19 cellular contexts compared by ENCODE assay signal in the genomic region with DNA sequence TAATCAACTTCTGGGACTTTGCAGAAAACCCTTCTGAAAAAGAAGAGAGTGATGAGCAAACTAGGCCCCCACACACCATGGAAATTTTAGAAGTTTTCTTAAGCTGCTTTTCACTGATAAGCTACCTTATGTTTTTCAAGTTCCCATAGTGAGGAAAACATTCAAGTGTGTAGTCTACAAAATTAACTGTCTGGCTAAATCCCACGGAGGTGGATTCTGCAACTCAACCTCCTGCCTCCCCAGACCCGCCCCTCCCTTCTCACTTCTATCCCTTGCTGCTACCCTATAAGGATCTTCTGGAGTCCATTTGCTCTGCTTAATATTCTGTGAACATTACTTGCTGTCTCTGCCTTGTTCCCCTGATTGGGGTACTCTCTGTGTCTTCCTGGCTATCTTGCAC.
DNase-seq lines count a peak whose midpoint lies in the region; TF ChIP-seq lines count a peak whose summit lies in the region.
"Had no signal": no experiment of that assay in that cellular context is flagged by ENCODE, and none has a peak within 500 bp of the region (broad histone marks: within the 10 kb centered on the region; RNA-seq: fewer than 3 reads in every experiment).

No MANE protein-coding gene starts in this region.

- peak overlapping the region; percentile 66 for H3K14ac ChIP-seq in trophoblast cell (ENCODE audit: low read length)

- H3K4me3 Mint-ChIP-seq in mesothelial cell of epicardium: no peak overlapping the region
- H3K4me3 Mint-ChIP-seq: CD4-positive, CD25-positive, alpha-beta regulatory T cell had no signal

- H4K91ac ChIP-seq in trophoblast cell (ENCODE audit: low read depth, low read length): peak overlapping the region; percentile 34

- H4K8ac ChIP-seq in trophoblast cell (ENCODE audit: low read depth, low read length): peak overlapping the region; percentile 62

- peaks cover 4% of the 10 kb centered on the region for H3K79me1 ChIP-seq in trophoblast cell (ENCODE audit: low read length)

- H3K27me3 Mint-ChIP-seq in mesothelial cell of epicardium (ENCODE audit: low read depth): no peaks in the 10 kb centered on the region
- H3K27me3 Mint-ChIP-seq: CD4-positive, CD25-positive, alpha-beta regulatory T cell had no signal

- TF ChIP-seq CTCF in brain microvascular endothelial cell (IDR thresholded peaks at IDR 0.05; ENCODE audit: low read depth, low read length, missing control alignments) (no peak), mesothelial cell of epicardium (IDR thresholded peaks at IDR 0.05; ENCODE audit: unreplicated experiment) (no peak)

- no peak overlapping the region for H2AFZ ChIP-seq in trophoblast cell (ENCODE audit: insufficient read depth, low read length, poor library complexity)

- DNase-seq in OCI-M1 (lab: John Stamatoyannopoulos, UW): peak; percentile 10
- peak; percentile 4 for DNase-seq in brain microvascular endothelial cell
- DNase-seq in mesothelial cell of epicardium (ENCODE audit: low spot score in 2 of 2, unreplicated experiment in 2 of 2): no peak
- no peak for DNase-seq in trophoblast cell
- no peak for DNase-seq in DMS79 treated with DMSO at 0.1 percent for 48 hours (lab: John Stamatoyannopoulos, UW)
- no peak for DNase-seq in NCI-H345 treated with DMSO at 0.1 percent for 48 hours (lab: John Stamatoyannopoulos, UW; ENCODE audit: unreplicated experiment)
- no peak for DNase-seq in COLO668 (lab: John Stamatoyannopoulos, UW; ENCODE audit: unreplicated experiment)
- no peak for DNase-seq in ACHN
- DNase-seq: BE2C; CD4-positive, CD25-positive, alpha-beta regulatory T cell; EL; H7; KBM-7; MV-4-11; NCI-H187 treated with DMSO at 0.1 percent for 48 hours; NCI-H345; NCI-H526; SJCRH30 had no signal

- H2BK5ac ChIP-seq in trophoblast cell (ENCODE audit: low read depth, low read length, poor library complexity): peak overlapping the region; percentile 51

- H3K27me3 ChIP-seq in brain microvascular endothelial cell (replicated peaks) (no peaks in the 10 kb centered on the region), trophoblast cell (ENCODE audit: insufficient read depth, low read length) (no peaks in the 10 kb centered on the region)
- H3K27me3 ChIP-seq: BE2C, SJCRH30 had no signal

- no peak overlapping the region for H2BK12ac ChIP-seq in trophoblast cell (ENCODE audit: low read length)

- peaks cover 2% of the 10 kb centered on the region for H3K36me3 Mint-ChIP-seq in mesothelial cell of epicardium
- H3K36me3 Mint-ChIP-seq: CD4-positive, CD25-positive, alpha-beta regulatory T cell had no signal

- H3K4me3 ChIP-seq in brain microvascular endothelial cell (ENCODE audit: low read depth, low read length) (no peak overlapping the region), trophoblast cell (ENCODE audit: low read depth, low read length) (no peak overlapping the region)
- H3K4me3 ChIP-seq: GM12878, SJCRH30 had no signal

- peak overlapping the region; percentile 88 for H3K27ac Mint-ChIP-seq in mesothelial cell of epicardium
- H3K27ac Mint-ChIP-seq: CD4-positive, CD25-positive, alpha-beta regulatory T cell had no signal

- H3K79me2 ChIP-seq in trophoblast cell (ENCODE audit: control insufficient read depth, insufficient read depth, low read length, poor library complexity): no peaks in the 10 kb centered on the region

- H3K4me1 Mint-ChIP-seq in mesothelial cell of epicardium: peaks cover 27% of the 10 kb centered on the region
- H3K4me1 Mint-ChIP-seq: CD4-positive, CD25-positive, alpha-beta regulatory T cell had no signal

- H2BK120ac ChIP-seq in trophoblast cell (ENCODE audit: insufficient read depth, low read length, poor library complexity): no peak overlapping the region

- H3K9ac ChIP-seq in trophoblast cell (ENCODE audit: low read length): no peak overlapping the region

- no peak overlapping the region for H3K4me2 ChIP-seq in trophoblast cell (ENCODE audit: low read length)

- in situ Hi-C loops in brain microvascular endothelial cell (cut with HindIII; ENCODE audit: low pct_ligation_motif_present, low sequenced_read_pairs): no loop called here
- in situ Hi-C loops in ACHN (cut with HindIII; ENCODE audit: low pct_ligation_motif_present, low pct_unique_long_range_greater_than_20kb, low sequenced_read_pairs): no loop called here

- H3K27ac ChIP-seq in brain microvascular endothelial cell (no peak overlapping the region), trophoblast cell (ENCODE audit: low read depth, low read length) (peak overlapping the region; percentile 54)
- H3K27ac ChIP-seq: SJCRH30 had no signal

- H3K4me1 ChIP-seq in trophoblast cell (ENCODE audit: control insufficient read depth in 1 of 2, insufficient read depth in 2 of 2, low read length in 2 of 2): peaks cover 0 to 2% of the 10 kb centered on the region in 2 experiments
- H3K4me1 ChIP-seq: BE2C, SJCRH30 had no signal

- peaks cover 17% of the 10 kb centered on the region for H3K9me3 Mint-ChIP-seq in mesothelial cell of epicardium

- no peak overlapping the region for H3K4ac ChIP-seq in trophoblast cell (ENCODE audit: low read depth, low read length)

- no peaks in the 10 kb centered on the region for H3K9me3 ChIP-seq in trophoblast cell (ENCODE audit: insufficient read depth, low read depth, low read length)
- H3K9me3 ChIP-seq: SJCRH30 had no signal

- H4K12ac ChIP-seq in trophoblast cell (ENCODE audit: low read depth, low read length): no peak overlapping the region

- H3K23ac ChIP-seq in trophoblast cell (ENCODE audit: low read length): no peak overlapping the region

- no peak overlapping the region for H3K18ac ChIP-seq in trophoblast cell (ENCODE audit: low read length)

- H2AK5ac ChIP-seq in trophoblast cell (ENCODE audit: low read length): no peak overlapping the region

- WGBS in trophoblast cell (ENCODE audit: extremely low coverage, insufficient coverage, insufficient read length): no CpG with 5 or more reads among the region's 2 CpGs

- H3K36me3 ChIP-seq in brain microvascular endothelial cell (replicated peaks) (no peaks in the 10 kb centered on the region), trophoblast cell (ENCODE audit: control insufficient read depth in 1 of 2, insufficient read depth in 2 of 2, low read length in 2 of 2) (no peaks in the 10 kb centered on the region)
- H3K36me3 ChIP-seq: BE2C, SJCRH30 had no signal

Comparison
In these comparisons a context has a peak if more than half of its experiments do, and no peak if none do; other contexts are left out.
1. DNase-seq: peak in OCI-M1 (single experiment) and brain microvascular endothelial cell (single experiment); none in mesothelial cell of epicardium (0 of 2), trophoblast cell (0 of 2), DMS79 treated with DMSO at 0.1 percent for 48 hours (single experiment), NCI-H345 treated with DMSO at 0.1 percent for 48 hours (single experiment), COLO668 (single experiment) and ACHN (single experiment).